2 cellular contexts compared by ENCODE assay signal in genomic region chr7:2451171-2452073, GRCh38.
TF ChIP-seq lines count a peak whose summit lies in the region.

No MANE protein-coding gene starts in this region.

TF ChIP-seq in HEK293T, 16 proteins besides CTCF, POLR2A, EP300 and RAD21:
- TF ChIP-seq L3MBTL2 (conservative IDR thresholded peaks at IDR 0.05) (peak; percentile 24; the same call in 1 of the 2 replicates), TARDBP (IDR thresholded peaks at IDR 0.05) (no peak)

TF ChIP-seq in GM12878, 131 proteins besides CTCF, POLR2A, EP300 and RAD21:
- TF ChIP-seq SMC3 (IDR thresholded peaks at IDR 0.05; ENCODE audit: borderline replicate concordance, low read length) = peak; percentile 78
- TF ChIP-seq YBX1 (IDR thresholded peaks at IDR 0.05) = no peak
- TF ChIP-seq LARP7 (IDR thresholded peaks at IDR 0.05) = no peak
- no peak for TF ChIP-seq ZBED1 (IDR thresholded peaks at IDR 0.05; ENCODE audit: borderline replicate concordance)
- no peak; the same call in 1 of the 2 replicates for TF ChIP-seq ZSCAN29 (IDR thresholded peaks at IDR 0.05)
- TF ChIP-seq WRNIP1 (IDR thresholded peaks at IDR 0.05; ENCODE audit: borderline replicate concordance, low read depth, low read length) = no peak
- TF ChIP-seq POU2F2 (IDR thresholded peaks at IDR 0.05; ENCODE audit: borderline replicate concordance, low read depth, low read length) = peak; percentile 31; the same call in 1 of the 3 replicates
- TF ChIP-seq YY1 (IDR thresholded peaks at IDR 0.05; ENCODE audit: low read depth, low read length) = peak; percentile 66
- TF ChIP-seq HDGF (IDR thresholded peaks at IDR 0.05) = peak; percentile 62; the same call in 1 of the 2 replicates
- TF ChIP-seq GATAD2B (conservative IDR thresholded peaks at IDR 0.05; ENCODE audit: low read depth) = peak; percentile 49
- no peak for TF ChIP-seq MTA3 (IDR thresholded peaks at IDR 0.05; ENCODE audit: borderline replicate concordance, low read length)
- peak; percentile 33; the same call in 1 of the 2 replicates for TF ChIP-seq DPF2 (IDR thresholded peaks at IDR 0.05)
- TF ChIP-seq NR2F1 (conservative IDR thresholded peaks at IDR 0.05) = peak; percentile 35
- TF ChIP-seq SUZ12 (IDR thresholded peaks at IDR 0.05; ENCODE audit: unreplicated experiment) = no peak
- TF ChIP-seq NFYA (IDR thresholded peaks at IDR 0.05; ENCODE audit: borderline replicate concordance, low read depth, low read length) = no peak
- TF ChIP-seq CHD2 (IDR thresholded peaks at IDR 0.05; ENCODE audit: borderline replicate concordance, low read depth, low read length) = 0 out of 2 replicates have a peak, but pooled peaks have one; percentile 15
- TF ChIP-seq CREM (IDR thresholded peaks at IDR 0.05; ENCODE audit: low read depth) = no peak
- TF ChIP-seq IKZF1 (conservative IDR thresholded peaks at IDR 0.05) = 0 out of 2 replicates have a peak, but pooled peaks have one; percentile 13
- peak; percentile 35 to 59; a peak in 3 of 4 replicates for TF ChIP-seq BHLHE40 (IDR thresholded peaks at IDR 0.05; ENCODE audit: borderline replicate concordance in 1 of 2, low read depth in 2 of 2, low read length in 1 of 2)
- 0 out of 2 replicates have a peak, but pooled peaks have one; percentile 12 for TF ChIP-seq MAX (IDR thresholded peaks at IDR 0.05; ENCODE audit: low read depth, low read length)
- TF ChIP-seq KAT2A (conservative IDR thresholded peaks at IDR 0.05; ENCODE audit: control insufficient read depth, low read depth, low read length) = no peak
- no peak for TF ChIP-seq ZNF207 (IDR thresholded peaks at IDR 0.05; ENCODE audit: borderline replicate concordance)
- TF ChIP-seq CBX5 (IDR thresholded peaks at IDR 0.05; ENCODE audit: low read depth) = no peak
- TF ChIP-seq SMARCA5 (IDR thresholded peaks at IDR 0.05) = peak; percentile 50
TF ChIP-seq in GM12878: peak in this region for 12.
